1 cellular context compared by ENCODE assay signal in genomic region chr9:83327323-83327722, GRCh38.
TF ChIP-seq lines count a peak whose summit lies in the region.

No MANE protein-coding gene starts in this region.

TF ChIP-seq in GM23338, 12 proteins besides CTCF, POLR2A, EP300 and RAD21 (continued from another document):
- TF ChIP-seq REST (IDR thresholded peaks at IDR 0.05; ENCODE audit: unreplicated experiment), result no peak
- no peak for TF ChIP-seq JUNB (IDR thresholded peaks at IDR 0.05; ENCODE audit: unreplicated experiment)
- TF ChIP-seq POLR2AphosphoS5 (IDR thresholded peaks at IDR 0.05; ENCODE audit: low read depth), result no peak
- no peak for TF ChIP-seq STAT1 (IDR thresholded peaks at IDR 0.05; ENCODE audit: unreplicated experiment)
- no peak for TF ChIP-seq ZNF462 (CRISPR knock-in tag; IDR thresholded peaks at IDR 0.05)
- no peak for TF ChIP-seq ZNF331 (CRISPR knock-in tag; IDR thresholded peaks at IDR 0.05; ENCODE audit: low read depth)
- TF ChIP-seq ETS1 (IDR thresholded peaks at IDR 0.05), result no peak
- TF ChIP-seq NANOG (IDR thresholded peaks at IDR 0.05; ENCODE audit: borderline replicate concordance), result no peak
- no peak for TF ChIP-seq EZH2 (IDR thresholded peaks at IDR 0.05; ENCODE audit: low read depth, unreplicated experiment)
